In genomic region chr21:33566514-33566913, GRCh38 we compare ENCODE assay signal across 21 cellular contexts.
"Had no signal": no experiment of that assay in that cellular context is flagged by ENCODE, and none has a peak within 500 bp of the region (broad histone marks: within the 10 kb centered on the region; RNA-seq: fewer than 3 reads in every experiment).

No MANE protein-coding gene starts in this region.

- H3K27me3 ChIP-seq: brain microvascular endothelial cell, neutrophil, ovary, upper lobe of left lung had no signal

- H3K9me3 Mint-ChIP-seq: activated B cell treated with CpG ODN at 0.5 μM for 24 hours; activated CD4-positive, alpha-beta T cell treated with anti-CD3 and anti-CD28 coated beads, Interleukin-2, amount 10 ng/mL, durations not matched to agents 7 days and 5 days; activated naive CD4-positive, alpha-beta T cell treated with anti-CD3 and anti-CD28 coated beads, Interleukin-2, amount 50 U/mL, for 72 hours; activated T-helper 1 cell treated with anti-CD3 and anti-CD28 coated beads, Interleukin-12 subunit alpha, Interleukin-12 subunit beta, Interleukin-2, Interleukin-4 antibody, amounts not matched to agents 30 ng/mL and 10 ng/mL and 1 ng/mL, durations not matched to agents 14 hours and 24 hours and 36 hours; mesothelial cell of epicardium; naive thymus-derived CD8-positive, alpha-beta T cell; T-cell had no signal

- H3K4me3 ChIP-seq: left ventricle myocardium inferior, ovary, prostate gland, upper lobe of left lung had no signal

- H3K27me3 Mint-ChIP-seq: activated B cell treated with CpG ODN at 0.5 μM for 24 hours; activated CD4-positive, alpha-beta T cell treated with anti-CD3 and anti-CD28 coated beads, Interleukin-2, amount 10 ng/mL, durations not matched to agents 7 days and 5 days; naive thymus-derived CD8-positive, alpha-beta T cell; T-cell had no signal

- H3K4me3 Mint-ChIP-seq: activated B cell treated with CpG ODN at 0.5 μM for 24 hours; activated CD4-positive, alpha-beta T cell treated with anti-CD3 and anti-CD28 coated beads, Interleukin-2, amount 10 ng/mL, durations not matched to agents 7 days and 5 days; activated T-helper 1 cell treated with anti-CD3 and anti-CD28 coated beads, Interleukin-12 subunit alpha, Interleukin-12 subunit beta, Interleukin-2, Interleukin-4 antibody, amounts not matched to agents 30 ng/mL and 10 ng/mL and 1 ng/mL, durations not matched to agents 14 hours and 24 hours and 36 hours; mesothelial cell of epicardium; naive thymus-derived CD8-positive, alpha-beta T cell; T-cell had no signal

- H3K36me3 ChIP-seq: ovary, prostate gland had no signal

- DNase-seq: activated B cell treated with CpG ODN at 0.5 μM for 24 hours; activated CD4-positive, alpha-beta T cell treated with anti-CD3 and anti-CD28 coated beads, Interleukin-2, amount 10 ng/mL, durations not matched to agents 7 days and 5 days; aorta; brain microvascular endothelial cell; central memory CD4-positive, alpha-beta T cell; dermis blood vessel endothelial cell; effector CD8-positive, alpha-beta T cell; foreskin melanocyte; hippocampal formation; left ventricle myocardium inferior; naive thymus-derived CD8-positive, alpha-beta T cell; ovary; stimulated activated CD4-positive, alpha-beta T cell treated with anti-CD3 and anti-CD28 coated beads, Interleukin-4, amount 100 ng/mL, for 24 hours; stimulated activated naive CD8-positive, alpha-beta T cell treated with anti-CD3 and anti-CD28 coated beads, Interleukin-15, Interleukin-2, amounts not matched to agents 100 U/mL and 50 U/mL, for 24 hours; T-cell; upper lobe of left lung had no signal

- ATAC-seq: naive thymus-derived CD8-positive, alpha-beta T cell; stimulated activated naive CD8-positive, alpha-beta T cell treated with anti-CD3 and anti-CD28 coated beads, Interleukin-15, Interleukin-2, amounts not matched to agents 100 U/mL and 50 U/mL, for 24 hours; T-cell had no signal

- H3K4me1 ChIP-seq: prostate gland had no signal

- H3K27ac ChIP-seq: brain microvascular endothelial cell, left ventricle myocardium inferior, neutrophil, ovary, prostate gland, upper lobe of left lung had no signal

- H3K4me1 Mint-ChIP-seq: activated B cell treated with CpG ODN at 0.5 μM for 24 hours had no signal

- H3K27ac Mint-ChIP-seq: activated B cell treated with CpG ODN at 0.5 μM for 24 hours; activated CD4-positive, alpha-beta T cell treated with anti-CD3 and anti-CD28 coated beads, Interleukin-2, amount 10 ng/mL, durations not matched to agents 7 days and 5 days; activated T-helper 1 cell treated with anti-CD3 and anti-CD28 coated beads, Interleukin-12 subunit alpha, Interleukin-12 subunit beta, Interleukin-2, Interleukin-4 antibody, amounts not matched to agents 30 ng/mL and 10 ng/mL and 1 ng/mL, durations not matched to agents 14 hours and 24 hours and 36 hours; mesothelial cell of epicardium had no signal

- H3K9me3 ChIP-seq: left ventricle myocardium inferior, neutrophil, ovary, prostate gland, upper lobe of left lung had no signal
